8 cellular contexts compared by ENCODE assay signal in genomic region chr4:70559216-70559830, GRCh38. TPM values are rescaled to one million over a fixed set of nuclear protein-coding genes. Genes with fewer than 3 reads are reported as not detected.
A peak's percentile ranks its signal among the peaks of the same experiment; 100 is the strongest.
DNase-seq lines count a peak whose midpoint lies in the region; ATAC-seq and TF ChIP-seq lines count a peak whose summit lies in the region.

No MANE protein-coding gene starts in this region.

- peak overlapping the region; percentile 48 for H3K4me2 ChIP-seq in Loucy (ENCODE audit: low read depth, low read length, poor library complexity, severe bottlenecking)

- peak; percentile 59 for ATAC-seq in GM21515 (IDR thresholded peaks at IDR 0.05; ENCODE audit: unreplicated experiment)
- no peak for ATAC-seq in T-helper 17 cell

- peaks cover 11% of the 10 kb centered on the region for H3K4me1 ChIP-seq in Loucy (ENCODE audit: insufficient read depth, low read length, poor library complexity, severe bottlenecking)
- H3K4me1 ChIP-seq in tibial nerve = peaks cover 0 to 5% (median 0%) of the 10 kb centered on the region in 4 donors

- H3K79me2 ChIP-seq in Loucy (ENCODE audit: insufficient read depth, low read length) = no peaks in the 10 kb centered on the region

- TF ChIP-seq POLR2A in tibial nerve (IDR thresholded peaks at IDR 0.05) = no peak

- WGBS in tibial nerve, 2 donors = 22 to 28% methylated on average over 2 of the region's 2 CpGs

- no peaks in the 10 kb centered on the region for H3K9me3 Mint-ChIP-seq in mesothelial cell of epicardium

- H3K27me3 Mint-ChIP-seq in T-helper 17 cell = no peaks in the 10 kb centered on the region
- H3K27me3 Mint-ChIP-seq in mesothelial cell of epicardium (ENCODE audit: low read depth) = no peaks in the 10 kb centered on the region

- H3K36me3 ChIP-seq in Loucy (ENCODE audit: insufficient read depth, low read length) = no peaks in the 10 kb centered on the region
- no peaks in the 10 kb centered on the region for H3K36me3 ChIP-seq in tibial nerve

- H3K27me3 ChIP-seq in Loucy (ENCODE audit: insufficient read depth, low read length, poor library complexity, severe bottlenecking) (no peaks in the 10 kb centered on the region), tibial nerve (no peaks in the 10 kb centered on the region)

- no peak for TF ChIP-seq EP300 in tibial nerve (IDR thresholded peaks at IDR 0.05)

- no peak overlapping the region for H3K9ac ChIP-seq in Loucy (ENCODE audit: low read depth, low read length, poor library complexity, severe bottlenecking)

- no peaks in the 10 kb centered on the region for H3K9me2 ChIP-seq in Loucy (replicated peaks; ENCODE audit: low read depth, low read length)

- H3K27ac ChIP-seq in tibial nerve = no peak overlapping the region

- H3K9me3 ChIP-seq in Loucy (ENCODE audit: insufficient read depth, low read depth, low read length) (no peaks in the 10 kb centered on the region), T-helper 17 cell (ENCODE audit: control insufficient read depth, low read length, poor library complexity, severe bottlenecking) (no peaks in the 10 kb centered on the region), tibial nerve (no peaks in the 10 kb centered on the region)

- DNase-seq in NCI-H2171 treated with DMSO at 0.1 percent for 48 hours (lab: John Stamatoyannopoulos, UW) (peak; percentile 8), NCI-H2171 (lab: John Stamatoyannopoulos, UW) (no peak), T-helper 17 cell (no peak), ecto neural progenitor cell (ENCODE audit: low spot score) (peak; percentile 56), mesothelial cell of epicardium (ENCODE audit: low spot score in 2 of 2, unreplicated experiment in 2 of 2) (peak in 1 of 2 experiments; percentile 45), tibial nerve (ENCODE audit: low spot score in 2 of 2) (peak in 1 of 2 donors; percentile 67)

- peak; percentile 89 for TF ChIP-seq CTCF in Loucy (conservative IDR thresholded peaks at IDR 0.05; ENCODE audit: low read length)
- no peak for TF ChIP-seq CTCF in mesothelial cell of epicardium (IDR thresholded peaks at IDR 0.05; ENCODE audit: unreplicated experiment)
- peak; percentile 48 to 68 (median 60) for TF ChIP-seq CTCF in tibial nerve (IDR thresholded peaks at IDR 0.05)

- H3K27ac Mint-ChIP-seq in T-helper 17 cell (peak overlapping the region; percentile 11), mesothelial cell of epicardium (peak overlapping the region; percentile 20)

- H4K20me1 ChIP-seq in Loucy (ENCODE audit: insufficient read depth, low read length, poor library complexity, severe bottlenecking) = no peaks in the 10 kb centered on the region

- H3K36me3 Mint-ChIP-seq in T-helper 17 cell (ENCODE audit: low read depth) = no peaks in the 10 kb centered on the region
- H3K36me3 Mint-ChIP-seq in mesothelial cell of epicardium = no peaks in the 10 kb centered on the region

- H3F3A ChIP-seq in Loucy (ENCODE audit: low read depth) = no peaks in the 10 kb centered on the region

- H2AFZ ChIP-seq in Loucy (ENCODE audit: low read length) = peak overlapping the region; percentile 45; the same call in 1 of the 2 replicates

- H3K4me3 Mint-ChIP-seq in T-helper 17 cell (no peak overlapping the region), mesothelial cell of epicardium (no peak overlapping the region)

- H3K4me1 Mint-ChIP-seq in T-helper 17 cell (peaks cover 4% of the 10 kb centered on the region), mesothelial cell of epicardium (peaks cover 33% of the 10 kb centered on the region)

- H3K4me3 ChIP-seq in Loucy (ENCODE audit: low read length, poor library complexity, severe bottlenecking) = peak overlapping the region; percentile 25
- no peak overlapping the region for H3K4me3 ChIP-seq in tibial nerve

RNA-seq across cellular contexts. Expression of gene AMBN, which starts 32.7 kb away (rescaled TPM):
- not detected for total RNA-seq in T-helper 17 cell
- 0.14 to 0.36 TPM (median 0.22 TPM) in 3 replicates for total RNA-seq in mesothelial cell of epicardium
- total RNA-seq in tibial nerve = not detected

RNA-seq across cellular contexts. Expression of gene AMTN, which starts 41.0 kb away (rescaled TPM):
- total RNA-seq in T-helper 17 cell (not detected), mesothelial cell of epicardium (not detected in 3 replicates), tibial nerve (not detected)

Comparison
In these comparisons a context has a peak if more than half of its experiments do, and no peak if none do; other contexts are left out.
1. DNase-seq: peak in NCI-H2171 treated with DMSO at 0.1 percent for 48 hours (single experiment) and ecto neural progenitor cell (single experiment); none in NCI-H2171 (single experiment) and T-helper 17 cell (0 of 3).